Comparison of ENCODE assay signal across 18 cellular contexts in genomic region chr2:187857826-187858225, GRCh38.
DNase-seq lines count a peak whose midpoint lies in the region; ATAC-seq and TF ChIP-seq lines count a peak whose summit lies in the region.
"Had no signal": no experiment of that assay in that cellular context is flagged by ENCODE, and none has a peak within 500 bp of the region (broad histone marks: within the 10 kb centered on the region; RNA-seq: fewer than 3 reads in every experiment).

No MANE protein-coding gene starts in this region.

- ATAC-seq in SK-N-SH treated with all-trans-retinoic acid at 6 μM for 48 hours, result no peak
- ATAC-seq: A549; CD8-positive, alpha-beta T cell; GM12878 had no signal

- DNase-seq in NCI-H1105 treated with DMSO at 0.1 percent for 48 hours (lab: John Stamatoyannopoulos, UW) (peak; percentile 46), NCI-H1105 (lab: John Stamatoyannopoulos, UW) (no peak), SK-N-DZ (ENCODE audit: low spot score) (peak; percentile 38)
- DNase-seq in activated CD4-positive, alpha-beta T cell treated with anti-CD3 and anti-CD28 coated beads, Interleukin-2, amount 50 U/mL, for 48 hours, result no peak
- no peak for DNase-seq in stimulated activated CD4-positive, alpha-beta T cell treated with anti-CD3 and anti-CD28 coated beads, Interleukin-15, amount 100 ng/mL, for 24 hours
- DNase-seq: AML-193; CD4-positive, alpha-beta T cell; CD8-positive, alpha-beta T cell; DMS 273 treated with DMSO at 0.1 percent for 48 hours; DMS153; DMS53; DMS79; DND-41; EL; GDM1 had no signal

TF ChIP-seq in SK-N-SH treated with all-trans-retinoic acid at 6 μM for 48 hours, 23 proteins besides CTCF, POLR2A, EP300 and RAD21:
- TF ChIP-seq ZC3H10 (CRISPR knock-in tag; IDR thresholded peaks at IDR 0.05) (no peak), ZFP3 (CRISPR knock-in tag; IDR thresholded peaks at IDR 0.05) (no peak), ISL1 (CRISPR knock-in tag; IDR thresholded peaks at IDR 0.05) (peak; percentile 27; the same call in 1 of the 2 replicates), ARNTL (CRISPR knock-in tag; IDR thresholded peaks at IDR 0.05; ENCODE audit: borderline replicate concordance, low read depth) (no peak), ZNF70 (CRISPR knock-in tag; IDR thresholded peaks at IDR 0.05) (no peak), TCF4 (CRISPR knock-in tag; IDR thresholded peaks at IDR 0.05; ENCODE audit: borderline replicate concordance) (peak; percentile 64)

Comparison
In these comparisons a context has a peak if more than half of its experiments do, and no peak if none do; other contexts are left out.
1. DNase-seq: peak in NCI-H1105 treated with DMSO at 0.1 percent for 48 hours (single experiment) and SK-N-DZ (single experiment); none in NCI-H1105 (single experiment), activated CD4-positive, alpha-beta T cell treated with anti-CD3 and anti-CD28 coated beads, Interleukin-2, amount 50 U/mL, for 48 hours (0 of 2) and stimulated activated CD4-positive, alpha-beta T cell treated with anti-CD3 and anti-CD28 coated beads, Interleukin-15, amount 100 ng/mL, for 24 hours (single experiment).